Comparison of ENCODE assay signal across 6 cellular contexts in the genomic region with DNA sequence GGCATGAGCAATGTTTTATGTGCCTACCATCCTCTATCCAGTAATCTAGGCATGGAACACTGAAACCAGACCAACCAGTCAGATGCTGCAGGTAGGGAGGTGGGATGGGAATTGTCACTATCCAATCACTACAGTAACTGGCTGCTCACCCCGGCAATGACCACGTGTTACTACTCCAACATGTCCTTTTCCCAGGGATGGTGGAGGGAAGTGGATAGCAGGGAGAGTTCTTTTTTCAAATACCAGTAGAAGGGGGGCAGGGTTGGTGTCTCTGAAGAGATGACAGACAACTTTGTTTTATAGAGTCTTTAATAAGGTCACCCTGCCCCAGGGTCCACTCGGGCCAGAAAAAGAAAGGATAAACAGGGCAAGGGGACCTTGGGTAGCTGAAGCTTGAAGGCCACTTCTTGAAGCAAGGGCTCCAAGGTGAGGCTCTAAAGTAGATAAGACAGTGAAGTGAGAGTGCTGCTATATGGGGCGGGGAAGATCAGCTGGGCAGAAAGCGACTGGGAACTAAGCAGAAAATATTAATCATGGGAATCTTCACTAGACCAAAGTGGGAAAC. TPM values are rescaled to one million over a fixed set of nuclear protein-coding genes. Genes with fewer than 3 reads are reported as not detected.
DNase-seq lines count a peak whose midpoint lies in the region; ATAC-seq and TF ChIP-seq lines count a peak whose summit lies in the region.

No MANE protein-coding gene starts in this region.

- no peak for ATAC-seq in GM18873 (IDR thresholded peaks at IDR 0.05; ENCODE audit: low FRiP score, unreplicated experiment)

- TF ChIP-seq CTCF in AG04450 (IDR thresholded peaks at IDR 0.05; ENCODE audit: low read depth, low read length) (no peak), VCaP (conservative IDR thresholded peaks at IDR 0.05) (no peak)

- peak overlapping the region; percentile 17; the same call in 1 of the 2 replicates for H3K4me3 ChIP-seq in AG04450 (ENCODE audit: low read depth, low read length)

- CTCF ChIA-PET in AG04450 (lab: Charles Lee): interaction anchor here (0.8 to 2.8 kb wide), 9 partner anchors 10 to 86 kb away, joined by 3 to 22 read pairs (median 7); partner anchors contain the start of genes ACIN1 and C14orf119

- DNase-seq in AG04450 (ENCODE audit: low read depth, low spot score): no peak
- DNase-seq in kidney tubule cell (ENCODE audit: low spot score): peak; percentile 34
- DNase-seq in NCI-H69 (lab: John Stamatoyannopoulos, UW): no peak
- no peak for DNase-seq in stimulated activated naive CD4-positive, alpha-beta T cell treated with Interleukin-2 at 50 U/mL for 16 hours (lab: John Stamatoyannopoulos, UW)

- peak overlapping the region; percentile 73 for H3K27ac ChIP-seq in AG04450 (ENCODE audit: low read depth, low read length)
- peak overlapping the region; percentile 83 for H3K27ac ChIP-seq in VCaP

- no peaks in the 10 kb centered on the region for H3K27me3 ChIP-seq in AG04450 (ENCODE audit: control insufficient read depth, insufficient read depth, low read length)

- no peaks in the 10 kb centered on the region for H3K9me3 ChIP-seq in AG04450 (ENCODE audit: control insufficient read depth, insufficient read depth, low read length)

- POLR2A ChIA-PET in AG04450 (lab: Yijun Ruan, JAX): interaction anchor here (0.5 to 2.0 kb wide), 6 partner anchors 10 to 628 kb away, joined by 3 to 28 read pairs (median 4); partner anchors contain the start of genes ACIN1, AJUBA, C14orf119 and HAUS4

RNA-seq across cellular contexts. Expression of gene CDH24, which starts 14.7 kb away (rescaled TPM):
- polyA plus RNA-seq in AG04450 (2011; rRNA removed): 10.1 and 11.0 TPM in 2 replicates
- 13.6 and 18.6 TPM in 2 replicates for polyA minus RNA-seq in AG04450 (2011; rRNA and poly(A)+ RNA removed)

RNA-seq across cellular contexts. Expression of gene ACIN1, which starts 22.9 kb away (rescaled TPM):
- 158 and 173 TPM in 2 replicates for polyA plus RNA-seq in AG04450 (2011; rRNA removed)
- 136 and 143 TPM in 2 replicates for polyA minus RNA-seq in AG04450 (2011; rRNA and poly(A)+ RNA removed)

RNA-seq across cellular contexts. Expression of gene C14orf119, which starts 23.2 kb away (rescaled TPM):
- polyA plus RNA-seq in AG04450 (2011; rRNA removed): 119 and 128 TPM in 2 replicates
- polyA minus RNA-seq in AG04450 (2011; rRNA and poly(A)+ RNA removed): 89.5 and 94.1 TPM in 2 replicates

RNA-seq across cellular contexts. Expression of gene PSMB11, which starts 30.0 kb away (rescaled TPM):
- not detected in 2 replicates for polyA plus RNA-seq in AG04450 (2011; rRNA removed)
- polyA minus RNA-seq in AG04450 (2011; rRNA and poly(A)+ RNA removed): not detected in 2 replicates

RNA-seq across cellular contexts. Expression of gene CIROP, which starts 32.7 kb away (rescaled TPM):
- polyA plus RNA-seq in AG04450 (2011; rRNA removed): 0.07 and 0.12 TPM in 2 replicates
- polyA minus RNA-seq in AG04450 (2011; rRNA and poly(A)+ RNA removed): 0.13 TPM in 1 of 2 replicates, not detected in the other
